Comparison of ENCODE assay signal across 8 cellular contexts in genomic region chr1:171841931-171842723, GRCh38. TPM values are rescaled to one million over a fixed set of nuclear protein-coding genes. Genes with fewer than 3 reads are reported as not detected.
DNase-seq lines count a peak whose midpoint lies in the region; ATAC-seq and TF ChIP-seq lines count a peak whose summit lies in the region.

No MANE protein-coding gene starts in this region.

- peak; percentile 1 for DNase-seq in NCI-H2107 treated with DMSO at 0.1 percent for 48 hours (lab: John Stamatoyannopoulos, UW; ENCODE audit: unreplicated experiment)
- no peak for DNase-seq in NCI-H2107 (lab: John Stamatoyannopoulos, UW)
- DNase-seq in breast epithelium (ENCODE audit: low spot score in 2 of 2) = no peak
- peak; percentile 8 to 12 (median 10) for DNase-seq in immature natural killer cell
- DNase-seq in smooth muscle cell (lab: John Stamatoyannopoulos, UW; ENCODE audit: unreplicated experiment) = no peak
- DNase-seq in NCI-H774 (lab: John Stamatoyannopoulos, UW) = no peak

- H3K9me3 Mint-ChIP-seq in immature natural killer cell = no peaks in the 10 kb centered on the region

- H3K4me3 ChIP-seq in OCI-LY1 (ENCODE audit: low read depth, low read length, poor library complexity, severe bottlenecking) (peak overlapping the region; percentile 76), breast epithelium (peak overlapping the region; percentile 71 to 85 (median 75)), smooth muscle cell (peak overlapping the region; percentile 82)

- no peaks in the 10 kb centered on the region for H3K79me2 ChIP-seq in OCI-LY1 (ENCODE audit: insufficient read depth, low read length)
- H3K79me2 ChIP-seq in smooth muscle cell (ENCODE audit: low read depth) = no peaks in the 10 kb centered on the region

- no peak for TF ChIP-seq CTCF in OCI-LY1 (IDR thresholded peaks at IDR 0.05; ENCODE audit: low read length)
- no peak for TF ChIP-seq CTCF in breast epithelium (IDR thresholded peaks at IDR 0.05)
- TF ChIP-seq CTCF in smooth muscle cell (IDR thresholded peaks at IDR 0.05; ENCODE audit: borderline replicate concordance, insufficient read depth, poor library complexity, severe bottlenecking) = no peak

- H3F3A ChIP-seq in OCI-LY1 (ENCODE audit: insufficient read depth, low read length) (no peaks in the 10 kb centered on the region), smooth muscle cell (ENCODE audit: low read depth) (no peaks in the 10 kb centered on the region)

- H3K4me1 Mint-ChIP-seq in immature natural killer cell = peaks cover 17 to 21% of the 10 kb centered on the region in 2 donors

- no peaks in the 10 kb centered on the region for H3K36me3 ChIP-seq in OCI-LY1 (ENCODE audit: insufficient read depth, low read length)
- no peaks in the 10 kb centered on the region for H3K36me3 ChIP-seq in breast epithelium
- H3K36me3 ChIP-seq in smooth muscle cell (ENCODE audit: low read depth) = no peaks in the 10 kb centered on the region

- WGBS in smooth muscle cell (ENCODE audit: low lambda C conversion rate) = 1% methylated on average over 30 of the region's 40 CpGs

- H3K9ac ChIP-seq in OCI-LY1 (ENCODE audit: low read length) (peak overlapping the region; percentile 59; the same call in 1 of the 2 replicates), smooth muscle cell (ENCODE audit: low read depth) (no peak overlapping the region)

- H3K27me3 ChIP-seq in OCI-LY1 (ENCODE audit: insufficient read depth, low read length) (no peaks in the 10 kb centered on the region), breast epithelium (no peaks in the 10 kb centered on the region), smooth muscle cell (ENCODE audit: low read depth) (peaks cover 14% of the 10 kb centered on the region)

- intact Hi-C loops in breast epithelium (cut with DNase I; ENCODE audit: low total_unique reads) = loop anchor here (2.0 kb wide), 1 partner anchor 41 kb away; no protein-coding TSS in a partner anchor

- no peak for ATAC-seq in HG02571 (IDR thresholded peaks at IDR 0.05; ENCODE audit: unreplicated experiment)

- H3K9me3 ChIP-seq in OCI-LY1 (ENCODE audit: low read length) (no peaks in the 10 kb centered on the region), breast epithelium (peaks cover 5 to 16% of the 10 kb centered on the region in 2 donors), smooth muscle cell (replicated peaks; ENCODE audit: low read depth) (no peaks in the 10 kb centered on the region)

- peaks cover 5 to 18% (median 16%) of the 10 kb centered on the region in 3 donors for H3K27me3 Mint-ChIP-seq in immature natural killer cell (ENCODE audit: low read depth in 3 of 3)

- H4K20me1 ChIP-seq in OCI-LY1 (ENCODE audit: insufficient read depth, low read length) = no peaks in the 10 kb centered on the region
- H4K20me1 ChIP-seq in smooth muscle cell (ENCODE audit: low read depth) = no peaks in the 10 kb centered on the region

- peak overlapping the region in 4 of 6 donors; percentile 20 to 70 (median 49) for H3K27ac Mint-ChIP-seq in immature natural killer cell

- no peaks in the 10 kb centered on the region for H3K36me3 Mint-ChIP-seq in immature natural killer cell

- H3K4me2 ChIP-seq in OCI-LY1 (ENCODE audit: low read length) (peak overlapping the region; percentile 87), smooth muscle cell (peak overlapping the region; percentile 89)

- H3K27ac ChIP-seq in OCI-LY1 (ENCODE audit: low read depth, low read length, poor library complexity, severe bottlenecking) (no peak overlapping the region), breast epithelium (peak overlapping the region; percentile 40 to 52), smooth muscle cell (ENCODE audit: low read depth) (no peak overlapping the region)

- no peak for TF ChIP-seq POLR2A in breast epithelium (IDR thresholded peaks at IDR 0.05)

- H3K4me3 Mint-ChIP-seq in immature natural killer cell = peak overlapping the region; percentile 85 to 88 (median 88)

- H3K9me2 ChIP-seq in OCI-LY1 (ENCODE audit: low read depth, low read length) = no peaks in the 10 kb centered on the region

- H3K4me1 ChIP-seq in OCI-LY1 (ENCODE audit: insufficient read depth, low read length, severe bottlenecking) = peaks cover 11% of the 10 kb centered on the region
- no peaks in the 10 kb centered on the region for H3K4me1 ChIP-seq in breast epithelium
- H3K4me1 ChIP-seq in smooth muscle cell (ENCODE audit: low read depth) = peaks cover 3% of the 10 kb centered on the region

- H2AFZ ChIP-seq in OCI-LY1 (ENCODE audit: low read length) = no peak overlapping the region
- H2AFZ ChIP-seq in smooth muscle cell (ENCODE audit: low read depth) = peak overlapping the region; percentile 97

RNA-seq across cellular contexts. Expression of gene DNM3, which starts 0.8 kb away (rescaled TPM):
- total RNA-seq in breast epithelium = 1 to 10 TPM; 5.1 to 7.5 (median 6.6) TPM
- 1 to 10 TPM in 1 of 3 donors, under 1 TPM in 2; 0.52 to 1.2 (median 0.99) TPM for polyA plus RNA-seq in immature natural killer cell
- 3.0 TPM in 2 replicates for total RNA-seq in smooth muscle cell
- polyA plus RNA-seq in smooth muscle cell = 1.7 and 1.8 TPM in 2 replicates

Comparison
In these comparisons a context has a peak if more than half of its experiments do, and no peak if none do; other contexts are left out.
1. DNase-seq: peak in NCI-H2107 treated with DMSO at 0.1 percent for 48 hours (single experiment) and immature natural killer cell (3 of 3); none in NCI-H2107 (single experiment), breast epithelium (0 of 2), smooth muscle cell (single experiment) and NCI-H774 (single experiment).
2. H3K27ac ChIP-seq: peak in breast epithelium (2 of 2); none in OCI-LY1 (single experiment) and smooth muscle cell (single experiment).
3. Peak in every context shown above with its lines, with median percentiles within 50 percentile points of each other: H3K4me3 ChIP-seq.